ENCODE assay signal across 8 cellular contexts in genomic region chr17:30718691-30719090, GRCh38.
DNase-seq lines count a peak whose midpoint lies in the region; ATAC-seq, FAIRE-seq and TF ChIP-seq lines count a peak whose summit lies in the region.
"Not testable (repeated sequence)": the region's sequence is repeated elsewhere in the genome, so short reads cannot be mapped to it uniquely, and the experiment has no call there.

No MANE protein-coding gene starts in this region.

- H3K4me1 Mint-ChIP-seq in T-helper 17 cell, endodermal cell, mesothelial cell of epicardium: not testable (repeated sequence)
- peaks cover 11% of the 10 kb centered on the region for H3K4me1 Mint-ChIP-seq in activated CD8-positive, alpha-beta memory T cell treated with anti-CD3 and anti-CD28 coated beads, Interleukin-2, amount 10 ng/mL, durations not matched to agents 7 days and 5 days

- not testable (repeated sequence) for H3K36me3 ChIP-seq in endodermal cell (ENCODE audit: control insufficient read depth, insufficient read depth, low read length); kidney (ENCODE audit: control insufficient read depth in 1 of 2, insufficient read depth in 2 of 2, low read length in 2 of 2); vagina

- DNase-seq in T-helper 17 cell; mesothelial cell of epicardium (ENCODE audit: low spot score in 2 of 2, unreplicated experiment in 2 of 2): not testable (repeated sequence)
- DNase-seq in activated CD8-positive, alpha-beta memory T cell treated with anti-CD3 and anti-CD28 coated beads, Interleukin-2, amount 10 ng/mL, durations not matched to agents 7 days and 5 days, result peak; percentile 35
- DNase-seq in activated naive CD4-positive, alpha-beta T cell treated with anti-CD3 and anti-CD28 coated beads, Interleukin-2, amount 50 U/mL, for 16 hours, result peak; percentile 4
- DNase-seq in endodermal cell, result peak; percentile 34
- DNase-seq in kidney, result peak; percentile 22
- peak; percentile 21 for DNase-seq in sciatic nerve (ENCODE audit: low spot score)
- DNase-seq in vagina (ENCODE audit: extremely low spot score in 2 of 2), result peak; percentile 32 to 43

- WGBS in endodermal cell (ENCODE audit: insufficient coverage in 1 of 2, insufficient read length in 1 of 2), 2 experiments, result 93 to 98% methylated on average over 7 to 8 of the region's 8 CpGs

- not testable (repeated sequence) for H3K27me3 Mint-ChIP-seq in T-helper 17 cell; activated CD8-positive, alpha-beta memory T cell treated with anti-CD3 and anti-CD28 coated beads, Interleukin-2, amount 10 ng/mL, durations not matched to agents 7 days and 5 days; endodermal cell (ENCODE audit: insufficient read depth); mesothelial cell of epicardium (ENCODE audit: low read depth)

- not testable (repeated sequence) for H3K4me3 ChIP-seq in endodermal cell (ENCODE audit: low read length); kidney (ENCODE audit: low read length in 2 of 2); vagina

- not testable (repeated sequence) for H3K9ac ChIP-seq in endodermal cell (ENCODE audit: extremely low read depth, low read length, poor library complexity, severe bottlenecking); kidney (ENCODE audit: low read length in 2 of 2)

- not testable (repeated sequence) for H3K4me3 Mint-ChIP-seq in T-helper 17 cell; activated CD8-positive, alpha-beta memory T cell treated with anti-CD3 and anti-CD28 coated beads, Interleukin-2, amount 10 ng/mL, durations not matched to agents 7 days and 5 days; endodermal cell; mesothelial cell of epicardium

- not testable (repeated sequence) for H3K36me3 Mint-ChIP-seq in T-helper 17 cell (ENCODE audit: low read depth); activated CD8-positive, alpha-beta memory T cell treated with anti-CD3 and anti-CD28 coated beads, Interleukin-2, amount 10 ng/mL, durations not matched to agents 7 days and 5 days
- H3K36me3 Mint-ChIP-seq in endodermal cell (ENCODE audit: low read depth) (peaks cover 22% of the 10 kb centered on the region), mesothelial cell of epicardium (peaks cover 12% of the 10 kb centered on the region)

- CTCF ChIA-PET in activated CD8-positive, alpha-beta memory T cell treated with anti-CD3 and anti-CD28 coated beads, Interleukin-2, amount 10 ng/mL, durations not matched to agents 7 days and 5 days (lab: Charles Lee), result interaction anchor here (0.6 to 1.8 kb wide), 6 partner anchors 10 to 115 kb away, joined by 3 to 5 read pairs (median 4); partner anchors contain the start of gene CRLF3

- not testable (repeated sequence) for H3K9me3 ChIP-seq in T-helper 17 cell (ENCODE audit: control insufficient read depth, low read length, poor library complexity, severe bottlenecking); endodermal cell (ENCODE audit: control insufficient read depth, low read length); kidney (ENCODE audit: control insufficient read depth in 1 of 2, low read length in 2 of 2); vagina

- intact Hi-C loops in kidney (cut with DNase I); sciatic nerve (cut with DNase I); vagina (cut with DNase I): not testable (repeated sequence)

- not testable (repeated sequence) for FAIRE-seq in kidney (lab: Jason Lieb, UNC)

- H3K27ac ChIP-seq in endodermal cell (ENCODE audit: low read depth, low read length); kidney (ENCODE audit: low read depth in 2 of 2, low read length in 2 of 2); vagina: not testable (repeated sequence)

- not testable (repeated sequence) for H3K9me3 Mint-ChIP-seq in activated CD8-positive, alpha-beta memory T cell treated with anti-CD3 and anti-CD28 coated beads, Interleukin-2, amount 10 ng/mL, durations not matched to agents 7 days and 5 days (ENCODE audit: low read depth); endodermal cell; mesothelial cell of epicardium

- TF ChIP-seq CTCF in endodermal cell (conservative IDR thresholded peaks at IDR 0.05); kidney (IDR thresholded peaks at IDR 0.05; ENCODE audit: borderline replicate concordance, extremely low read depth, insufficient read depth); mesothelial cell of epicardium (IDR thresholded peaks at IDR 0.05; ENCODE audit: unreplicated experiment); vagina (IDR thresholded peaks at IDR 0.05): not testable (repeated sequence)

- H3K4me1 ChIP-seq in endodermal cell (ENCODE audit: control insufficient read depth, insufficient read depth, low read length); kidney (ENCODE audit: control insufficient read depth in 1 of 2, insufficient read depth in 1 of 2, low read depth in 1 of 2, low read length in 2 of 2); vagina: not testable (repeated sequence)

- TF ChIP-seq POLR2A in vagina (IDR thresholded peaks at IDR 0.05), result not testable (repeated sequence)

- not testable (repeated sequence) for H3K27me3 ChIP-seq in endodermal cell (ENCODE audit: control insufficient read depth, insufficient read depth, low read length, poor library complexity, severe bottlenecking); vagina

- peak overlapping the region; percentile 79 for H3K27ac Mint-ChIP-seq in T-helper 17 cell
- not testable (repeated sequence) for H3K27ac Mint-ChIP-seq in activated CD8-positive, alpha-beta memory T cell treated with anti-CD3 and anti-CD28 coated beads, Interleukin-2, amount 10 ng/mL, durations not matched to agents 7 days and 5 days; endodermal cell
- peak overlapping the region; percentile 22 for H3K27ac Mint-ChIP-seq in mesothelial cell of epicardium

- not testable (repeated sequence) for ATAC-seq in T-helper 17 cell; activated CD8-positive, alpha-beta memory T cell treated with anti-CD3 and anti-CD28 coated beads, Interleukin-2, amount 10 ng/mL, durations not matched to agents 7 days and 5 days; sciatic nerve
